ENCODE assay signal across 33 cellular contexts in the genomic region with DNA sequence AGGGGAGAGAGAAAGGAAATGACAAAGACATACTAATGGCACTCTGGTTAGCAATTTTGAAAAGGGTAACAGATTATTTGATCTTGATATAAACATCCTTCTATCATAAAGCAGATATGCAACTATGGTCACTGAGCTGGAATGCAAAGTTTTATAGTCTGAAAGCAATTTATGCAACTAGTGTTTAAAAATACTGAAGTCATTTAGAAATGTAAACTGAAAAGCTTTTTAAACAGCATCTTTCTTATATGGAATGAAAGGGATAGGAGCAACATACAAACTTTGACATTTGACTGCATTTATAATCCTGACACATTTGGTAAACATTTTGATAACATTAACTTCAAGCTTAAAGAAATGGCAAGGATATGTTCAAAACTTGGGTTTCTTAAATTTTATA. TPM values are rescaled to one million over a fixed set of nuclear protein-coding genes. Genes with fewer than 3 reads are reported as not detected.
"Had no signal": no experiment of that assay in that cellular context is flagged by ENCODE, and none has a peak within 500 bp of the region (broad histone marks: within the 10 kb centered on the region; RNA-seq: fewer than 3 reads in every experiment).

No MANE protein-coding gene starts in this region.

- H3K27ac ChIP-seq: adrenal gland, body of pancreas, brain microvascular endothelial cell, breast epithelium, VCaP had no signal

- H3K4me1 Mint-ChIP-seq: activated B cell treated with CpG ODN at 0.5 μM for 24 hours; activated CD4-positive, alpha-beta memory T cell treated with anti-CD3 and anti-CD28 coated beads, Interleukin-2, amount 10 ng/mL, durations not matched to agents 7 days and 5 days; activated CD4-positive, alpha-beta T cell treated with anti-CD3 and anti-CD28 coated beads for 36 hours; activated CD4-positive, alpha-beta T cell treated with anti-CD3 and anti-CD28 coated beads, Interleukin-2, amount 10 ng/mL, durations not matched to agents 7 days and 5 days; activated CD8-positive, alpha-beta memory T cell treated with anti-CD3 and anti-CD28 coated beads, Interleukin-2, amount 10 ng/mL, durations not matched to agents 7 days and 5 days; activated naive CD8-positive, alpha-beta T cell treated with anti-CD3 and anti-CD28 coated beads for 36 hours had no signal

- H3K27me3 Mint-ChIP-seq: activated B cell treated with CpG ODN at 0.5 μM for 24 hours; activated CD4-positive, alpha-beta memory T cell treated with anti-CD3 and anti-CD28 coated beads, Interleukin-2, amount 10 ng/mL, durations not matched to agents 7 days and 5 days; activated CD4-positive, alpha-beta T cell treated with anti-CD3 and anti-CD28 coated beads for 36 hours; activated CD4-positive, alpha-beta T cell treated with anti-CD3 and anti-CD28 coated beads, Interleukin-2, amount 10 ng/mL, durations not matched to agents 7 days and 5 days; activated CD8-positive, alpha-beta memory T cell treated with anti-CD3 and anti-CD28 coated beads, Interleukin-2, amount 10 ng/mL, durations not matched to agents 7 days and 5 days; activated naive CD8-positive, alpha-beta T cell treated with anti-CD3 and anti-CD28 coated beads for 36 hours; activated T-cell treated with anti-CD3 and anti-CD28 coated beads, Interleukin-2, amount 50 U/mL, for 24 hours had no signal

- DNase-seq: activated B cell treated with CpG ODN at 0.5 μM for 24 hours; activated CD4-positive, alpha-beta memory T cell treated with anti-CD3 and anti-CD28 coated beads, Interleukin-2, amount 10 ng/mL, durations not matched to agents 7 days and 5 days; activated CD4-positive, alpha-beta T cell treated with anti-CD3 and anti-CD28 coated beads for 1 hour; activated CD4-positive, alpha-beta T cell treated with anti-CD3 and anti-CD28 coated beads for 36 hours; activated CD4-positive, alpha-beta T cell treated with anti-CD3 and anti-CD28 coated beads for 48 hours; activated CD4-positive, alpha-beta T cell treated with anti-CD3 and anti-CD28 coated beads, Interleukin-2, amount 10 ng/mL, durations not matched to agents 7 days and 5 days; activated CD4-positive, alpha-beta T cell treated with anti-CD3 and anti-CD28 coated beads, Interleukin-2, amount 50 U/mL, for 48 hours; activated CD8-positive, alpha-beta memory T cell treated with anti-CD3 and anti-CD28 coated beads for 24 hours; activated CD8-positive, alpha-beta memory T cell treated with anti-CD3 and anti-CD28 coated beads, Interleukin-2, amount 10 ng/mL, durations not matched to agents 7 days and 5 days; activated CD8-positive, alpha-beta memory T cell treated with anti-CD3 and anti-CD28 coated beads, Interleukin-2, amount 50 U/mL, for 48 hours; activated CD8-positive, alpha-beta T cell treated with anti-CD3 and anti-CD28 coated beads, Interleukin-2, amount 10 ng/mL, durations not matched to agents 7 days and 5 days; activated effector memory CD4-positive, alpha-beta T cell treated with Interleukin-2 at 50 U/mL for 16 hours; activated gamma-delta T cell; activated naive CD4-positive, alpha-beta T cell treated with anti-CD3 and anti-CD28 coated beads, Interleukin-2, amount 50 U/mL, for 16 hours; activated naive CD4-positive, alpha-beta T cell treated with Interleukin-2 at 50 U/mL for 16 hours; activated naive CD8-positive, alpha-beta T cell treated with anti-CD3 and anti-CD28 coated beads for 36 hours; activated T-cell treated with anti-CD3 and anti-CD28 coated beads, Interleukin-2, amount 50 U/mL, for 24 hours; activated T-cell treated with anti-CD3 and anti-CD28 coated beads, Interleukin-2, amount 50 U/mL, for 48 hours; adrenal gland; amniotic stem cell; aorta; body of pancreas; brain microvascular endothelial cell; central memory CD4-positive, alpha-beta T cell; T-helper 1 cell; T-helper 2 cell; T-helper 9 cell had no signal

- H3K4me3 ChIP-seq: adrenal gland, body of pancreas, breast epithelium had no signal

- H3K36me3 Mint-ChIP-seq: activated CD8-positive, alpha-beta memory T cell treated with anti-CD3 and anti-CD28 coated beads, Interleukin-2, amount 10 ng/mL, durations not matched to agents 7 days and 5 days; activated naive CD4-positive, alpha-beta T cell treated with anti-CD3 and anti-CD28 coated beads, Interleukin-2, amount 50 U/mL, for 72 hours; activated naive CD8-positive, alpha-beta T cell treated with anti-CD3 and anti-CD28 coated beads for 36 hours had no signal

- H3K4me1 ChIP-seq: adrenal gland, breast epithelium had no signal

- H3K9me3 Mint-ChIP-seq: activated B cell treated with CpG ODN at 0.5 μM for 24 hours; activated CD4-positive, alpha-beta T cell treated with anti-CD3 and anti-CD28 coated beads, Interleukin-2, amount 10 ng/mL, durations not matched to agents 7 days and 5 days; activated T-helper 2 cell treated with anti-CD3 and anti-CD28 coated beads, Interferon-gamma antibody, Interleukin-2, Interleukin-4, amounts not matched to agents 10 μg/mL and 5 μg/mL and 100 μg/mL, durations not matched to agents 14 hours and 24 hours and 36 hours; T-helper 1 cell treated with Interleukin-12 subunit alpha and Interleukin-12 subunit beta and Interleukin-4 antibody, amounts not matched to agents 30 μg/mL and 1 μg/mL, for 36 hours; T-helper 2 cell treated with Interferon-gamma antibody and Interleukin-4, amounts not matched to agents 5 μg/mL and 100 μg/mL, for 36 hours had no signal

- H3K27me3 ChIP-seq: adrenal gland, body of pancreas, brain microvascular endothelial cell, breast epithelium had no signal

- H3K9me3 ChIP-seq: adrenal gland, body of pancreas, breast epithelium had no signal

- H3K36me3 ChIP-seq: adrenal gland, brain microvascular endothelial cell, breast epithelium had no signal

- ATAC-seq: activated CD4-positive, alpha-beta T cell treated with anti-CD3 and anti-CD28 coated beads for 36 hours; activated CD8-positive, alpha-beta memory T cell treated with anti-CD3 and anti-CD28 coated beads, Interleukin-2, amount 10 ng/mL, durations not matched to agents 7 days and 5 days; activated CD8-positive, alpha-beta T cell treated with anti-CD3 and anti-CD28 coated beads, Interleukin-2, amount 10 ng/mL, durations not matched to agents 7 days and 5 days; activated naive CD4-positive, alpha-beta T cell treated with anti-CD3 and anti-CD28 coated beads, Interleukin-2, amount 50 U/mL, for 72 hours; body of pancreas had no signal

- H3K4me3 Mint-ChIP-seq: activated B cell treated with CpG ODN at 0.5 μM for 24 hours; activated CD4-positive, alpha-beta memory T cell treated with anti-CD3 and anti-CD28 coated beads, Interleukin-2, amount 10 ng/mL, durations not matched to agents 7 days and 5 days; activated CD4-positive, alpha-beta T cell treated with anti-CD3 and anti-CD28 coated beads for 36 hours; activated CD4-positive, alpha-beta T cell treated with anti-CD3 and anti-CD28 coated beads, Interleukin-2, amount 10 ng/mL, durations not matched to agents 7 days and 5 days; activated CD8-positive, alpha-beta memory T cell treated with anti-CD3 and anti-CD28 coated beads, Interleukin-2, amount 10 ng/mL, durations not matched to agents 7 days and 5 days; activated CD8-positive, alpha-beta T cell treated with anti-CD3 and anti-CD28 coated beads, Interleukin-2, amount 10 ng/mL, durations not matched to agents 7 days and 5 days; activated naive CD8-positive, alpha-beta T cell treated with anti-CD3 and anti-CD28 coated beads for 36 hours; activated T-cell treated with anti-CD3 and anti-CD28 coated beads, Interleukin-2, amount 50 U/mL, for 24 hours; T-helper 1 cell treated with Interleukin-12 subunit alpha and Interleukin-12 subunit beta and Interleukin-4 antibody, amounts not matched to agents 30 μg/mL and 1 μg/mL, for 36 hours; T-helper 2 cell treated with Interferon-gamma antibody and Interleukin-4, amounts not matched to agents 5 μg/mL and 100 μg/mL, for 36 hours had no signal

- H3K27ac Mint-ChIP-seq: activated B cell treated with CpG ODN at 0.5 μM for 24 hours; activated CD4-positive, alpha-beta memory T cell treated with anti-CD3 and anti-CD28 coated beads, Interleukin-2, amount 10 ng/mL, durations not matched to agents 7 days and 5 days; activated CD4-positive, alpha-beta T cell treated with anti-CD3 and anti-CD28 coated beads for 36 hours; activated CD4-positive, alpha-beta T cell treated with anti-CD3 and anti-CD28 coated beads, Interleukin-2, amount 10 ng/mL, durations not matched to agents 7 days and 5 days; activated CD8-positive, alpha-beta memory T cell treated with anti-CD3 and anti-CD28 coated beads, Interleukin-2, amount 10 ng/mL, durations not matched to agents 7 days and 5 days; activated CD8-positive, alpha-beta T cell treated with anti-CD3 and anti-CD28 coated beads, Interleukin-2, amount 10 ng/mL, durations not matched to agents 7 days and 5 days; activated naive CD4-positive, alpha-beta T cell treated with anti-CD3 and anti-CD28 coated beads, Interleukin-2, amount 50 U/mL, for 72 hours; activated naive CD8-positive, alpha-beta T cell treated with anti-CD3 and anti-CD28 coated beads for 36 hours; activated T-cell treated with anti-CD3 and anti-CD28 coated beads, Interleukin-2, amount 50 U/mL, for 24 hours; activated T-helper 2 cell treated with anti-CD3 and anti-CD28 coated beads, Interferon-gamma antibody, Interleukin-2, Interleukin-4, amounts not matched to agents 10 μg/mL and 5 μg/mL and 100 μg/mL, durations not matched to agents 14 hours and 24 hours and 36 hours; T-helper 1 cell treated with Interleukin-12 subunit alpha and Interleukin-12 subunit beta and Interleukin-4 antibody, amounts not matched to agents 30 μg/mL and 1 μg/mL, for 36 hours; T-helper 2 cell treated with Interferon-gamma antibody and Interleukin-4, amounts not matched to agents 5 μg/mL and 100 μg/mL, for 36 hours had no signal

RNA-seq across cellular contexts. Expression of a gene that starts 28.7 kb away (rescaled TPM):
- total RNA-seq: activated B cell treated with CpG ODN at 0.5 μM for 24 hours; activated CD4-positive, alpha-beta memory T cell treated with anti-CD3 and anti-CD28 coated beads, Interleukin-2, amount 10 ng/mL, durations not matched to agents 7 days and 5 days; activated CD4-positive, alpha-beta T cell treated with anti-CD3 and anti-CD28 coated beads for 36 hours; activated CD4-positive, alpha-beta T cell treated with anti-CD3 and anti-CD28 coated beads, Interleukin-2, amount 10 ng/mL, durations not matched to agents 7 days and 5 days; activated CD8-positive, alpha-beta memory T cell treated with anti-CD3 and anti-CD28 coated beads, Interleukin-2, amount 10 ng/mL, durations not matched to agents 7 days and 5 days; activated CD8-positive, alpha-beta T cell treated with anti-CD3 and anti-CD28 coated beads, Interleukin-2, amount 10 ng/mL, durations not matched to agents 7 days and 5 days; activated naive CD4-positive, alpha-beta T cell treated with anti-CD3 and anti-CD28 coated beads, Interleukin-2, amount 50 U/mL, for 72 hours; activated naive CD8-positive, alpha-beta T cell treated with anti-CD3 and anti-CD28 coated beads for 36 hours; activated T-helper 2 cell treated with anti-CD3 and anti-CD28 coated beads, Interferon-gamma antibody, Interleukin-2, Interleukin-4, amounts not matched to agents 10 μg/mL and 5 μg/mL and 100 μg/mL, durations not matched to agents 14 hours and 24 hours and 36 hours had no signal
